Comparison of ENCODE assay signal across 23 cellular contexts in genomic region chr18:56285387-56286055, GRCh38.
DNase-seq lines count a peak whose midpoint lies in the region; ATAC-seq, FAIRE-seq and TF ChIP-seq lines count a peak whose summit lies in the region.
"Had no signal": no experiment of that assay in that cellular context is flagged by ENCODE, and none has a peak within 500 bp of the region (broad histone marks: within the 10 kb centered on the region; RNA-seq: fewer than 3 reads in every experiment).

No MANE protein-coding gene starts in this region.

- H3K9me3 ChIP-seq in astrocyte (ENCODE audit: insufficient read depth, low read depth, low read length) = no peaks in the 10 kb centered on the region
- H3K9me3 ChIP-seq: Peyer's patch, SJCRH30 had no signal

- no peak for ATAC-seq in GM23338
- ATAC-seq in activated naive CD8-positive, alpha-beta T cell treated with anti-CD3 and anti-CD28 coated beads, Interleukin-2, amount 50 U/mL, for 24 hours = no peak
- ATAC-seq: CD8-positive, alpha-beta T cell; K562 had no signal

- no peak overlapping the region for H3K4me3 ChIP-seq in GM23338
- H3K4me3 ChIP-seq in astrocyte (ENCODE audit: insufficient read depth, low read depth, low read length) = no peak overlapping the region
- H3K4me3 ChIP-seq: K562, Peyer's patch, SJCRH30 had no signal

- H3K27me3 Mint-ChIP-seq in GM23338 (ENCODE audit: insufficient read depth, low read depth, poor library complexity) (no peaks in the 10 kb centered on the region), astrocyte (ENCODE audit: low read depth, unreplicated experiment) (peaks cover 3% of the 10 kb centered on the region)
- H3K27me3 Mint-ChIP-seq in activated naive CD8-positive, alpha-beta T cell treated with anti-CD3 and anti-CD28 coated beads, Interleukin-2, amount 50 U/mL, for 24 hours = no peaks in the 10 kb centered on the region

- no peaks in the 10 kb centered on the region for H3K9me3 Mint-ChIP-seq in GM23338
- H3K9me3 Mint-ChIP-seq in astrocyte (ENCODE audit: unreplicated experiment) = peaks cover 3% of the 10 kb centered on the region
- no peaks in the 10 kb centered on the region for H3K9me3 Mint-ChIP-seq in activated naive CD8-positive, alpha-beta T cell treated with anti-CD3 and anti-CD28 coated beads, Interleukin-2, amount 50 U/mL, for 24 hours
- H3K9me3 Mint-ChIP-seq: CD8-positive, alpha-beta T cell had no signal

- H3K4me1 Mint-ChIP-seq in GM23338 (no peaks in the 10 kb centered on the region), astrocyte (ENCODE audit: low read depth, unreplicated experiment) (peaks cover 14% of the 10 kb centered on the region)
- H3K4me1 Mint-ChIP-seq in activated naive CD8-positive, alpha-beta T cell treated with anti-CD3 and anti-CD28 coated beads, Interleukin-2, amount 50 U/mL, for 24 hours = peaks cover 4% of the 10 kb centered on the region

- H3K4me2 ChIP-seq in GM23338 (no peak overlapping the region), astrocyte (ENCODE audit: low read length) (no peak overlapping the region)

- H3F3A ChIP-seq in GM23338 (replicated peaks; ENCODE audit: low read depth) = no peaks in the 10 kb centered on the region

- H3K9me2 ChIP-seq in GM23338 (ENCODE audit: insufficient read depth) = peaks cover 12% of the 10 kb centered on the region

- no peaks in the 10 kb centered on the region for H3K27me3 ChIP-seq in GM23338 (ENCODE audit: insufficient read depth)
- no peaks in the 10 kb centered on the region for H3K27me3 ChIP-seq in astrocyte (ENCODE audit: insufficient read depth, low read length)
- H3K27me3 ChIP-seq: Peyer's patch, SJCRH30 had no signal

- H2AFZ ChIP-seq in GM23338 = peak overlapping the region; percentile 45; the same call in 1 of the 2 replicates
- no peak overlapping the region for H2AFZ ChIP-seq in astrocyte (ENCODE audit: low read depth, low read length)

- no peaks in the 10 kb centered on the region for H3K36me3 Mint-ChIP-seq in GM23338 (ENCODE audit: low read depth)
- no peaks in the 10 kb centered on the region for H3K36me3 Mint-ChIP-seq in astrocyte (ENCODE audit: low read depth, unreplicated experiment)
- no peaks in the 10 kb centered on the region for H3K36me3 Mint-ChIP-seq in activated naive CD8-positive, alpha-beta T cell treated with anti-CD3 and anti-CD28 coated beads, Interleukin-2, amount 50 U/mL, for 24 hours (ENCODE audit: low read depth)
- H3K36me3 Mint-ChIP-seq: CD8-positive, alpha-beta T cell had no signal

- H3K9ac ChIP-seq in astrocyte (ENCODE audit: low read length) = no peak overlapping the region

- peak; percentile 13 for FAIRE-seq in astrocyte (lab: Jason Lieb, UNC)
- FAIRE-seq: A204.1, K562 had no signal

- H3K79me2 ChIP-seq in GM23338 (replicated peaks; ENCODE audit: insufficient read depth) (no peaks in the 10 kb centered on the region), astrocyte (ENCODE audit: insufficient read depth, low read length) (no peaks in the 10 kb centered on the region)

- TF ChIP-seq CTCF in GM23338 (conservative IDR thresholded peaks at IDR 0.05; ENCODE audit: low read depth in 2 of 2) (no peak), astrocyte (IDR thresholded peaks at IDR 0.05; ENCODE audit: insufficient read depth, low read depth, low read length) (no peak)

- DNase-seq in AG08396 (ENCODE audit: low spot score) (peak; percentile 6), GM23338 (ENCODE audit: low spot score) (no peak), astrocyte (ENCODE audit: low read depth) (peak; percentile 62), fibroblast of peridontal ligament (ENCODE audit: extremely low read depth) (peak; percentile 54), anterior cingulate cortex (lab: John Stamatoyannopoulos, UW) (no peak), NCI-H2171 (lab: John Stamatoyannopoulos, UW) (no peak)
- no peak for DNase-seq in activated CD4-positive, alpha-beta T cell treated with anti-CD3 and anti-CD28 coated beads for 4 hours
- DNase-seq in activated naive CD8-positive, alpha-beta T cell treated with anti-CD3 and anti-CD28 coated beads, Interleukin-2, amount 50 U/mL, for 24 hours = no peak
- DNase-seq: AML-193; C1 segment of cervical spinal cord; CD8-positive, alpha-beta T cell; GDM1; MM.1S; NCI-H1048; NCI-H1436; NCI-H1930; NCI-H226; NCI-H510A treated with DMSO at 0.1 percent for 48 hours; NCI-H748 treated with DMSO at 0.1 percent for 48 hours; Peyer's patch; SJCRH30 had no signal

- H3K27ac ChIP-seq in GM23338 (ENCODE audit: low read depth) (no peak overlapping the region), astrocyte (ENCODE audit: low read depth, low read length) (no peak overlapping the region)
- H3K27ac ChIP-seq: Peyer's patch, SJCRH30 had no signal

- H3K27ac Mint-ChIP-seq in GM23338 (no peak overlapping the region), astrocyte (ENCODE audit: unreplicated experiment) (no peak overlapping the region)
- H3K27ac Mint-ChIP-seq in activated naive CD8-positive, alpha-beta T cell treated with anti-CD3 and anti-CD28 coated beads, Interleukin-2, amount 50 U/mL, for 24 hours = no peak overlapping the region
- H3K27ac Mint-ChIP-seq: CD8-positive, alpha-beta T cell had no signal

- H3K36me3 ChIP-seq in GM23338 (ENCODE audit: insufficient read depth) = no peaks in the 10 kb centered on the region
- no peaks in the 10 kb centered on the region for H3K36me3 ChIP-seq in astrocyte (ENCODE audit: insufficient read depth, low read length)
- H3K36me3 ChIP-seq: Peyer's patch, SJCRH30 had no signal

- H3K4me3 Mint-ChIP-seq in GM23338 = no peak overlapping the region
- no peak overlapping the region for H3K4me3 Mint-ChIP-seq in astrocyte (ENCODE audit: unreplicated experiment)
- H3K4me3 Mint-ChIP-seq in activated naive CD8-positive, alpha-beta T cell treated with anti-CD3 and anti-CD28 coated beads, Interleukin-2, amount 50 U/mL, for 24 hours = no peak overlapping the region
- H3K4me3 Mint-ChIP-seq: CD8-positive, alpha-beta T cell had no signal

- H3K4me1 ChIP-seq in GM23338 (ENCODE audit: insufficient read depth) = no peaks in the 10 kb centered on the region
- peaks cover 8% of the 10 kb centered on the region for H3K4me1 ChIP-seq in astrocyte (ENCODE audit: insufficient read depth, low read length)
- H3K4me1 ChIP-seq: Peyer's patch, SJCRH30 had no signal

- no peaks in the 10 kb centered on the region for H4K20me1 ChIP-seq in GM23338 (replicated peaks; ENCODE audit: insufficient read depth)
- H4K20me1 ChIP-seq in astrocyte (ENCODE audit: insufficient read depth, low read length) = no peaks in the 10 kb centered on the region

TF ChIP-seq in GM23338, 12 proteins besides CTCF, POLR2A, EP300 and RAD21 (continues in another document):
- TF ChIP-seq ZNF114 (CRISPR knock-in tag; IDR thresholded peaks at IDR 0.05) (no peak), REST (IDR thresholded peaks at IDR 0.05; ENCODE audit: unreplicated experiment) (no peak), EZH2phosphoT487 (IDR thresholded peaks at IDR 0.05; ENCODE audit: unreplicated experiment) (no peak), ZNF331 (CRISPR knock-in tag; IDR thresholded peaks at IDR 0.05; ENCODE audit: low read depth) (no peak), EZH2 (IDR thresholded peaks at IDR 0.05; ENCODE audit: low read depth, unreplicated experiment) (no peak)
- TF ChIP-seq, protein P1, sequence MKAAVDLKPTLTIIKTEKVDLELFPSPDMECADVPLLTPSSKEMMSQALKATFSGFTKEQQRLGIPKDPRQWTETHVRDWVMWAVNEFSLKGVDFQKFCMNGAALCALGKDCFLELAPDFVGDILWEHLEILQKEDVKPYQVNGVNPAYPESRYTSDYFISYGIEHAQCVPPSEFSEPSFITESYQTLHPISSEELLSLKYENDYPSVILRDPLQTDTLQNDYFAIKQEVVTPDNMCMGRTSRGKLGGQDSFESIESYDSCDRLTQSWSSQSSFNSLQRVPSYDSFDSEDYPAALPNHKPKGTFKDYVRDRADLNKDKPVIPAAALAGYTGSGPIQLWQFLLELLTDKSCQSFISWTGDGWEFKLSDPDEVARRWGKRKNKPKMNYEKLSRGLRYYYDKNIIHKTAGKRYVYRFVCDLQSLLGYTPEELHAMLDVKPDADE (IDR thresholded peaks at IDR 0.05) = no peak

Comparison
In these comparisons a context has a peak if more than half of its experiments do, and no peak if none do; other contexts are left out.
1. DNase-seq: peak in AG08396 (single experiment), astrocyte (single experiment) and fibroblast of peridontal ligament (single experiment); none in GM23338 (single experiment), activated CD4-positive, alpha-beta T cell treated with anti-CD3 and anti-CD28 coated beads for 4 hours (0 of 2), activated naive CD8-positive, alpha-beta T cell treated with anti-CD3 and anti-CD28 coated beads, Interleukin-2, amount 50 U/mL, for 24 hours (single experiment), anterior cingulate cortex (0 of 58) and NCI-H2171 (single experiment).